ENCODE assay signal across 6 cellular contexts in the genomic region with DNA sequence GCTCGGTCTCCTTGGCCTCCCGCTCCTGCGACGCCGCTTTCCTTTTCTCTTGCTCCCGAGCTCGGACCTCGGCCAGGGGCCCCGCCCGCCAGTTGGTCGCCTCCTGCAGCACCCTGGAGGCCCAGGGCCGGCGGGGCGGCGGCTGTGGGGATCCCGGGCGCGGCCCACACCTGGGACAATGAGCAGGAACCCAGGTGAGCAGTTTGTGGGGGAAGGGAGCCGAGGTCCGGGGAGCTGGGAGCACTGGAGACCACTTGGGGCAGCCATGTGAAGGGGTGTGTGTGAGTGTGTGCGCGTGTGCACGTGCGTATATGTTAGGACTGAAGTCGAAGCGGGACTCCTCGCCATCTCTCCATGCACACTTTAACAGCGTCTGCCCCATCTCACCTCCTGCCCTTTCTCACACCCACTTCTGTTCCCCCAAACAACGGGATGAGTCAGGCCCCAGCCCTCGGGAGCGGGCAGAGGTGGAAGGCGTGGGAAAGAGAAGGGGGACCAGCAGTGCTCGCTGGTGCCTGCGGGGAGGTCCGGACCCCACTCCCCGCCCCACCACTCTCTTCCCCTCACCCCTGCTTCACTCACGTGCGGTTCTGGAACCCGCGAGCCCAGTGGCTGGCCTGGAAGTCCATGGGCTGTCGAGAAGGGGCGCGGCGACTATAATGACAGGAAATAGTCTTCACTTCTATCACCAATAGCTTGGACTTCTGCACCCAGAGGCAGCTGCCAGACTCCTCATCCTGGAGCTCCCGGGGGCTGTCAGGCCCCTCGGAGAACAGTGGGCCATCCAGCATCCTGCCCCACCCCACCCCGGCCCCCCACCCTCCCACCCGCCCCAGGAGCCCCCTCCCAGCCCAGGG. TPM values are rescaled to one million over a fixed set of nuclear protein-coding genes. Genes with fewer than 3 reads are reported as not detected.
A peak's percentile ranks its signal among the peaks of the same experiment; 100 is the strongest.
DNase-seq lines count a peak whose midpoint lies in the region; ATAC-seq and TF ChIP-seq lines count a peak whose summit lies in the region.

No MANE protein-coding gene starts in this region.

- H2AFZ ChIP-seq in PC-3 (ENCODE audit: low read length) (peak overlapping the region; percentile 81), fibroblast of lung (ENCODE audit: low read length) (no peak overlapping the region)

- no peaks in the 10 kb centered on the region for H3K79me2 ChIP-seq in PC-3 (ENCODE audit: low read length)
- H3K79me2 ChIP-seq in fibroblast of lung (ENCODE audit: control insufficient read depth, insufficient read depth, low read length), result no peaks in the 10 kb centered on the region

- H3K9ac ChIP-seq in PC-3 (ENCODE audit: low read length), result peak overlapping the region; percentile 52
- no peak overlapping the region for H3K9ac ChIP-seq in fibroblast of lung (ENCODE audit: insufficient read depth, low read length)

- peak; percentile 24 for DNase-seq in PC-3
- peak in 1 of 2 donors; percentile 26 for DNase-seq in fibroblast of lung (ENCODE audit: low read depth in 2 of 2)
- DNase-seq in stimulated activated effector memory CD8-positive, alpha-beta T cell treated with anti-CD3 and anti-CD28 coated beads, Interleukin-12 subunit alpha, Interleukin-12 subunit beta, amount 100 ng/mL, for 72 hours (ENCODE audit: low spot score in 2 of 2), result peak in 1 of 2 donors; percentile 65
- no peak for DNase-seq in superior temporal gyrus (ENCODE audit: extremely low spot score)
- DNase-seq in cerebellar nuclear complex (lab: John Stamatoyannopoulos, UW), result no peak

- H3K27ac ChIP-seq in PC-3 (ENCODE audit: low read length) (no peak overlapping the region), fibroblast of lung (ENCODE audit: insufficient read depth, low read length) (no peak overlapping the region)

- H3K4me1 Mint-ChIP-seq in stimulated activated effector memory CD8-positive, alpha-beta T cell treated with anti-CD3 and anti-CD28 coated beads, Interleukin-12 subunit alpha, Interleukin-12 subunit beta, amount 100 ng/mL, for 72 hours, result peaks cover 54% of the 10 kb centered on the region

- H3K9me3 Mint-ChIP-seq in stimulated activated effector memory CD8-positive, alpha-beta T cell treated with anti-CD3 and anti-CD28 coated beads, Interleukin-12 subunit alpha, Interleukin-12 subunit beta, amount 100 ng/mL, for 72 hours, result no peaks in the 10 kb centered on the region

- H3K27me3 ChIP-seq in PC-3 (ENCODE audit: low read length), result no peaks in the 10 kb centered on the region
- H3K27me3 ChIP-seq in fibroblast of lung (ENCODE audit: control insufficient read depth, insufficient read depth, low read length), result peaks cover 16% of the 10 kb centered on the region

- ATAC-seq in GM19395 (IDR thresholded peaks at IDR 0.05; ENCODE audit: unreplicated experiment) (peak; percentile 19), PC-3 (peak; percentile 8)
- ATAC-seq in stimulated activated effector memory CD8-positive, alpha-beta T cell treated with anti-CD3 and anti-CD28 coated beads, Interleukin-12 subunit alpha, Interleukin-12 subunit beta, amount 100 ng/mL, for 72 hours, result peak; percentile 39

- POLR2A ChIA-PET in PC-3 (lab: Charles Lee; ENCODE audit: unreplicated experiment), result no interaction called here

- TF ChIP-seq CTCF in PC-3 (conservative IDR thresholded peaks at IDR 0.05; ENCODE audit: low read depth, low read length) (no peak), fibroblast of lung (conservative IDR thresholded peaks at IDR 0.05 in 1 of 2, IDR thresholded peaks at IDR 0.05 in 1 of 2; ENCODE audit: low read depth in 1 of 2, low read length in 2 of 2) (no peak)

- peak overlapping the region; percentile 69 for H3K4me3 ChIP-seq in PC-3 (ENCODE audit: low read length)
- H3K4me3 ChIP-seq in fibroblast of lung (replicated peaks in 1 of 4; ENCODE audit: control extremely low read depth in 1 of 4, insufficient read depth in 1 of 4, low read depth in 3 of 4, low read length in 4 of 4), result peak overlapping the region; percentile 6 to 47 (median 20)

- H3K4me2 ChIP-seq in PC-3 (ENCODE audit: low read length) (peak overlapping the region; percentile 94), fibroblast of lung (ENCODE audit: extremely low read depth, insufficient read depth, low read length) (peak overlapping the region; percentile 75)

- intact Hi-C loops in PC-3 (cut with micrococcal nuclease), result loop anchor here (5.0 kb wide), 1 partner anchor 66 kb away; no protein-coding TSS in a partner anchor

- H3K27ac Mint-ChIP-seq in stimulated activated effector memory CD8-positive, alpha-beta T cell treated with anti-CD3 and anti-CD28 coated beads, Interleukin-12 subunit alpha, Interleukin-12 subunit beta, amount 100 ng/mL, for 72 hours, result no peak overlapping the region

- H3K36me3 ChIP-seq in PC-3 (ENCODE audit: low read depth, low read length) (peaks cover 10% of the 10 kb centered on the region; the same call in 1 of the 2 replicates), fibroblast of lung (ENCODE audit: control insufficient read depth, insufficient read depth, low read length) (peaks cover 12% of the 10 kb centered on the region)

- H3K4me1 ChIP-seq in PC-3 (ENCODE audit: insufficient read depth, low read length), result peaks cover 22% of the 10 kb centered on the region
- peaks cover 14% of the 10 kb centered on the region for H3K4me1 ChIP-seq in fibroblast of lung (ENCODE audit: control insufficient read depth, extremely low read depth, insufficient read depth, low read length)

- CTCF ChIA-PET in PC-3 (lab: Charles Lee), result interaction anchor here (0.6 kb wide), 1 partner anchor 19 kb away, joined by 3 read pairs; no protein-coding TSS in a partner anchor

- H3K9me3 ChIP-seq in PC-3 (ENCODE audit: low read length), result no peaks in the 10 kb centered on the region
- no peaks in the 10 kb centered on the region for H3K9me3 ChIP-seq in fibroblast of lung (ENCODE audit: control insufficient read depth, insufficient read depth, low read depth, low read length)

- peaks cover 45% of the 10 kb centered on the region for H3K36me3 Mint-ChIP-seq in stimulated activated effector memory CD8-positive, alpha-beta T cell treated with anti-CD3 and anti-CD28 coated beads, Interleukin-12 subunit alpha, Interleukin-12 subunit beta, amount 100 ng/mL, for 72 hours

- no peaks in the 10 kb centered on the region for H3K9me2 ChIP-seq in PC-3 (replicated peaks; ENCODE audit: low read length)

- H3K4me3 Mint-ChIP-seq in stimulated activated effector memory CD8-positive, alpha-beta T cell treated with anti-CD3 and anti-CD28 coated beads, Interleukin-12 subunit alpha, Interleukin-12 subunit beta, amount 100 ng/mL, for 72 hours, result peak overlapping the region; percentile 75

- BruUV-seq in PC-3 (replicated peaks; lab: Mats Ljungman, UMichigan), result no TSS peak

- H3F3A ChIP-seq in PC-3 (ENCODE audit: low read length, unreplicated experiment), result no peaks in the 10 kb centered on the region

- H4K20me1 ChIP-seq in PC-3 (ENCODE audit: low read length) (no peaks in the 10 kb centered on the region), fibroblast of lung (ENCODE audit: control insufficient read depth, extremely low read depth, insufficient read depth, low read length) (no peaks in the 10 kb centered on the region)

RNA-seq across cellular contexts. Expression of a gene that starts 0.5 kb away (rescaled TPM):
- total RNA-seq in PC-3 (2014; rRNA removed) (3.5 and 5.6 TPM in 2 replicates), fibroblast of lung (under 0.01 TPM in 2 replicates)
- polyA plus RNA-seq in fibroblast of lung, result 0.05 and 0.09 TPM in 2 replicates
- 0.07 TPM in 2 replicates for polyA plus RNA-seq in fibroblast of lung (2012)
- polyA minus RNA-seq in fibroblast of lung (ENCODE audit: low replicate concordance), result 0.33 TPM in 1 of 2 replicates, not detected in the other

RNA-seq across cellular contexts. Expression of a gene that starts 19.9 kb away (rescaled TPM):
- total RNA-seq in PC-3 (2014; rRNA removed), result 62.1 and 66.5 TPM in 2 replicates
- total RNA-seq in fibroblast of lung, result 65.2 and 76.5 TPM in 2 replicates
- polyA plus RNA-seq in fibroblast of lung, result 107 and 110 TPM in 2 replicates
- 85.7 and 86.3 TPM in 2 replicates for polyA plus RNA-seq in fibroblast of lung (2012)
- 27.5 and 35.6 TPM in 2 replicates for polyA minus RNA-seq in fibroblast of lung (ENCODE audit: low replicate concordance)

RNA-seq across cellular contexts. Expression of a gene that starts 20.6 kb away (rescaled TPM):
- total RNA-seq in PC-3 (2014; rRNA removed) (not detected in 2 replicates), fibroblast of lung (not detected in 2 replicates)
- polyA plus RNA-seq in fibroblast of lung, result not detected in 2 replicates
- not detected in 2 replicates for polyA plus RNA-seq in fibroblast of lung (2012)
- polyA minus RNA-seq in fibroblast of lung (ENCODE audit: low replicate concordance), result not detected in 2 replicates

RNA-seq across cellular contexts. Expression of a gene that starts 27.2 kb away (rescaled TPM):
- total RNA-seq in PC-3 (2014; rRNA removed) (3.7 and 7.4 TPM in 2 replicates), fibroblast of lung (under 0.01 TPM in 1 of 2 replicates, not detected in the other)
- 0.05 and 0.11 TPM in 2 replicates for polyA plus RNA-seq in fibroblast of lung
- polyA plus RNA-seq in fibroblast of lung (2012), result not detected in 2 replicates
- polyA minus RNA-seq in fibroblast of lung (ENCODE audit: low replicate concordance), result not detected in 2 replicates

RNA-seq across cellular contexts. Expression of a gene that starts 41.4 kb away (rescaled TPM):
- total RNA-seq in PC-3 (2014; rRNA removed) (85.5 and 93.0 TPM in 2 replicates), fibroblast of lung (24.7 and 28.1 TPM in 2 replicates)
- 182 and 220 TPM in 2 replicates for polyA plus RNA-seq in fibroblast of lung
- 150 and 170 TPM in 2 replicates for polyA plus RNA-seq in fibroblast of lung (2012)
- polyA minus RNA-seq in fibroblast of lung (ENCODE audit: low replicate concordance), result 84.0 and 135 TPM in 2 replicates
